21 cellular contexts compared by ENCODE assay signal in genomic region chr18:59180150-59180845, GRCh38. TPM values are rescaled to one million over a fixed set of nuclear protein-coding genes. Genes with fewer than 3 reads are reported as not detected.
DNase-seq lines count a peak whose midpoint lies in the region; ATAC-seq and TF ChIP-seq lines count a peak whose summit lies in the region.
"Had no signal": no experiment of that assay in that cellular context is flagged by ENCODE, and none has a peak within 500 bp of the region (broad histone marks: within the 10 kb centered on the region; RNA-seq: fewer than 3 reads in every experiment).

No MANE protein-coding gene starts in this region.

- CTCF ChIA-PET in AG04450 (lab: Charles Lee): no interaction called here

- H3K9me3 ChIP-seq in AG04450 (ENCODE audit: control insufficient read depth, insufficient read depth, low read length): no peaks in the 10 kb centered on the region
- no peaks in the 10 kb centered on the region for H3K9me3 ChIP-seq in effector memory CD4-positive, alpha-beta T cell (ENCODE audit: control insufficient read depth, low read length)
- H3K9me3 ChIP-seq: left ventricle myocardium inferior, thoracic aorta had no signal

- TF ChIP-seq CTCF in AG04450 (IDR thresholded peaks at IDR 0.05; ENCODE audit: low read depth, low read length): no peak
- TF ChIP-seq CTCF in HFFc6 (IDR thresholded peaks at IDR 0.05): no peak

- H3K4me3 Mint-ChIP-seq in HFFc6: peak overlapping the region; percentile 66; the same call in 1 of the 2 replicates
- H3K4me3 Mint-ChIP-seq: naive thymus-derived CD4-positive, alpha-beta T cell had no signal

- peaks cover 19% of the 10 kb centered on the region for H3K27me3 Mint-ChIP-seq in HFFc6 (ENCODE audit: insufficient read depth)

- H3K27me3 ChIP-seq in AG04450 (ENCODE audit: control insufficient read depth, insufficient read depth, low read length): peaks cover 9% of the 10 kb centered on the region
- H3K27me3 ChIP-seq in effector memory CD4-positive, alpha-beta T cell (replicated peaks; ENCODE audit: control insufficient read depth, insufficient read depth, low read length, poor library complexity, severe bottlenecking): no peaks in the 10 kb centered on the region

- no peaks in the 10 kb centered on the region for H3K36me3 Mint-ChIP-seq in HFFc6 (ENCODE audit: low read depth)
- H3K36me3 Mint-ChIP-seq: naive thymus-derived CD4-positive, alpha-beta T cell had no signal

- ATAC-seq in left ventricle myocardium superior: no peak
- no peak for ATAC-seq in GM18498 (IDR thresholded peaks at IDR 0.05; ENCODE audit: unreplicated experiment)
- ATAC-seq: esophagus mucosa; naive thymus-derived CD4-positive, alpha-beta T cell had no signal

- no peak overlapping the region for H3K27ac ChIP-seq in AG04450 (ENCODE audit: low read depth, low read length)
- no peak overlapping the region for H3K27ac ChIP-seq in effector memory CD4-positive, alpha-beta T cell (ENCODE audit: insufficient read depth, low read length, poor library complexity, severe bottlenecking)
- H3K27ac ChIP-seq: left ventricle myocardium inferior, thoracic aorta had no signal

- H3K4me3 ChIP-seq in AG04450 (ENCODE audit: low read depth, low read length): no peak overlapping the region
- H3K4me3 ChIP-seq in effector memory CD4-positive, alpha-beta T cell (ENCODE audit: insufficient read depth, low read depth, low read length, poor library complexity, severe bottlenecking): no peak overlapping the region
- H3K4me3 ChIP-seq: left ventricle myocardium inferior, thoracic aorta had no signal

- peaks cover 17% of the 10 kb centered on the region for H3K4me1 Mint-ChIP-seq in HFFc6 (ENCODE audit: low read depth)
- H3K4me1 Mint-ChIP-seq: naive thymus-derived CD4-positive, alpha-beta T cell had no signal

- no peaks in the 10 kb centered on the region for H3K4me1 ChIP-seq in effector memory CD4-positive, alpha-beta T cell (ENCODE audit: control insufficient read depth, insufficient read depth, low read length, poor library complexity, severe bottlenecking)
- H3K4me1 ChIP-seq: left ventricle myocardium inferior had no signal

- no peaks in the 10 kb centered on the region for H3K36me3 ChIP-seq in effector memory CD4-positive, alpha-beta T cell (ENCODE audit: control insufficient read depth, insufficient read depth, low read length)
- H3K36me3 ChIP-seq: left ventricle myocardium inferior, thoracic aorta had no signal

- DNase-seq in AG04450 (ENCODE audit: low read depth, low spot score) (peak; percentile 8), HFFc6 (peak; percentile 76), astrocyte of the hippocampus (ENCODE audit: low read depth, low spot score) (peak; percentile 48), iris pigment epithelial cell (ENCODE audit: low read depth) (peak; percentile 85), left ventricle myocardium superior (no peak), mucosa of gallbladder (ENCODE audit: low spot score) (no peak)
- DNase-seq in effector memory CD4-positive, alpha-beta T cell: no peak
- DNase-seq: activated CD4-positive, alpha-beta T cell treated with anti-CD3 and anti-CD28 coated beads, Interleukin-2, amount 50 U/mL, for 4 hours; activated T-cell treated with anti-CD3 and anti-CD28 coated beads, Interleukin-2, amount 50 U/mL, for 48 hours; cortex of kidney; H7; KG1; left ventricle myocardium inferior; naive thymus-derived CD4-positive, alpha-beta T cell; NCI-H1417 treated with DMSO at 0.1 percent for 48 hours; stimulated activated CD4-positive, alpha-beta T cell treated with anti-CD3 and anti-CD28 coated beads, Interleukin-1b, Interleukin-23, amount 100 ng/mL, for 48 hours had no signal

- H3K27ac Mint-ChIP-seq in HFFc6: peak overlapping the region; percentile 48; the same call in 1 of the 2 replicates
- H3K27ac Mint-ChIP-seq: naive thymus-derived CD4-positive, alpha-beta T cell had no signal

- intact Hi-C loops in left ventricle myocardium superior (cut with micrococcal nuclease): no loop called here

- no peaks in the 10 kb centered on the region; the same call in 1 of the 2 replicates for H3K9me3 Mint-ChIP-seq in HFFc6

- POLR2A ChIA-PET in AG04450 (lab: Yijun Ruan, JAX): no interaction called here

RNA-seq across cellular contexts. Expression of gene GRP, which starts 39.7 kb away (rescaled TPM):
- not detected in 2 replicates for polyA plus RNA-seq in AG04450 (2011; rRNA removed)
- not detected in 2 replicates for polyA minus RNA-seq in AG04450 (2011; rRNA and poly(A)+ RNA removed)
- not detected for total RNA-seq in HFFc6 (2021; fragmentation: NEBNext Ultra II Directional; extraction: Animal tissue kit (Norgen Biotek cat#: 25700))
- total RNA-seq in left ventricle myocardium superior (not detected), mucosa of gallbladder (not detected)
- total RNA-seq: esophagus mucosa; left ventricle myocardium inferior; naive thymus-derived CD4-positive, alpha-beta T cell; renal cortical epithelial cell; SK-MEL-5; thoracic aorta had no signal
- polyA plus RNA-seq: naive thymus-derived CD4-positive, alpha-beta T cell had no signal

RNA-seq across cellular contexts. Expression of gene SEC11C, which starts 40.6 kb away (rescaled TPM):
- polyA plus RNA-seq in AG04450 (2011; rRNA removed): 13.9 and 19.7 TPM in 2 replicates
- polyA minus RNA-seq in AG04450 (2011; rRNA and poly(A)+ RNA removed): 2.8 and 4.1 TPM in 2 replicates
- total RNA-seq in HFFc6 (2021; fragmentation: NEBNext Ultra II Directional; extraction: Animal tissue kit (Norgen Biotek cat#: 25700)): 10 to 100 TPM; 39.5 to 59.8 (median 50.8) TPM
- 23.2 TPM for total RNA-seq in left ventricle myocardium superior
- 58.7 TPM for total RNA-seq in mucosa of gallbladder

Comparison
In these comparisons a context has a peak if more than half of its experiments do, and no peak if none do; other contexts are left out.
1. DNase-seq: peak in AG04450 (single experiment), HFFc6 (single experiment), astrocyte of the hippocampus (single experiment) and iris pigment epithelial cell (single experiment); none in left ventricle myocardium superior (single experiment), effector memory CD4-positive, alpha-beta T cell (0 of 3) and mucosa of gallbladder (single experiment).